Comparison of ENCODE assay signal across 1 cellular context in genomic region chr9:6449645-6450044, GRCh38.
TF ChIP-seq lines count a peak whose summit lies in the region.

No MANE protein-coding gene starts in this region.

TF ChIP-seq in SK-N-SH, 30 proteins besides CTCF, POLR2A, EP300 and RAD21 (continued from another document):
- TF ChIP-seq GATA2 (CRISPR knock-in tag; IDR thresholded peaks at IDR 0.05) (peak; percentile 77), NFIC (IDR thresholded peaks at IDR 0.05; ENCODE audit: borderline replicate concordance) (no peak), SMC3 (IDR thresholded peaks at IDR 0.05; ENCODE audit: low read depth, low read length) (no peak), CHD2 (IDR thresholded peaks at IDR 0.05; ENCODE audit: low read length, partially characterized antibody) (no peak), MXI1 (IDR thresholded peaks at IDR 0.05; ENCODE audit: low read depth, low read length) (no peak)
